In the genomic region with DNA sequence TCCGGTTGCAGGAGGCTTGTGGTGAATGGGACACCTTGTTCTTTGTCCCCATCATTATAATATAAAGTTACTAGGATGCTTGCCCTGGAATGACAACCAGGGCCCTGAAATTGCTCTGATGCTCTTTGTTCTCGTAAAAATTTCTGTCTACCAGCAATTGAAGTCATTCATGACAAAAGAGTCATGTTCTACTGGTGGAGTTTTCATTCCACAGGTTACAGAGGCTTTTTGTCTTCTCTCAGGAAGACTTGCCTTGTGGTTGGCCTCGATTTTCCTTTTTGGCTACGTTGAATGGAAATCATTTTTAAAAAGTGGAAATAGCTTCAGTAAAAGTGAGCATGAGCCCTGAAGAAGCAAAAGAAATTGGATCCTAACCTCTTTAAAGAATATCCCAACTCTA, we compare ENCODE assay signal across 19 cellular contexts.
"Had no signal": no experiment of that assay in that cellular context is flagged by ENCODE, and none has a peak within 500 bp of the region (broad histone marks: within the 10 kb centered on the region; RNA-seq: fewer than 3 reads in every experiment).

No MANE protein-coding gene starts in this region.

- H3K4me3 ChIP-seq: esophagus squamous epithelium, heart right ventricle, psoas muscle, stomach, testis, upper lobe of right lung had no signal

- H3K9me3 ChIP-seq: esophagus squamous epithelium, heart right ventricle, psoas muscle, stomach, testis, upper lobe of right lung had no signal

- DNase-seq: activated CD4-positive, alpha-beta T cell treated with anti-CD3 and anti-CD28 coated beads for 1 hour; activated CD8-positive, alpha-beta memory T cell treated with anti-CD3 and anti-CD28 coated beads for 24 hours; activated CD8-positive, alpha-beta memory T cell treated with anti-CD3 and anti-CD28 coated beads, Interleukin-2, amount 50 U/mL, for 48 hours; activated effector memory CD4-positive, alpha-beta T cell treated with Interleukin-2 at 50 U/mL for 16 hours; activated naive CD4-positive, alpha-beta T cell treated with anti-CD3 and anti-CD28 coated beads, Interleukin-2, amount 10 ng/mL, durations not matched to agents 7 days and 5 days; activated T-cell treated with anti-CD3 and anti-CD28 coated beads, Interleukin-2, amount 50 U/mL, for 48 hours; effector memory CD8-positive, alpha-beta T cell; esophagus squamous epithelium; heart right ventricle; immature natural killer cell; left ventricle myocardium superior; psoas muscle; right cardiac atrium; small intestine; stimulated activated CD4-positive, alpha-beta T cell treated with anti-CD3 and anti-CD28 coated beads, Interleukin-4, amount 100 ng/mL, for 1 hour; stomach; testis; upper lobe of right lung had no signal

- H3K27me3 ChIP-seq: esophagus squamous epithelium, heart right ventricle, stomach, testis, upper lobe of right lung had no signal

- H3K27ac ChIP-seq: esophagus squamous epithelium, heart right ventricle, psoas muscle, stomach, testis, upper lobe of right lung, WERI-Rb-1 had no signal
